10 cellular contexts compared by ENCODE assay signal in the genomic region with DNA sequence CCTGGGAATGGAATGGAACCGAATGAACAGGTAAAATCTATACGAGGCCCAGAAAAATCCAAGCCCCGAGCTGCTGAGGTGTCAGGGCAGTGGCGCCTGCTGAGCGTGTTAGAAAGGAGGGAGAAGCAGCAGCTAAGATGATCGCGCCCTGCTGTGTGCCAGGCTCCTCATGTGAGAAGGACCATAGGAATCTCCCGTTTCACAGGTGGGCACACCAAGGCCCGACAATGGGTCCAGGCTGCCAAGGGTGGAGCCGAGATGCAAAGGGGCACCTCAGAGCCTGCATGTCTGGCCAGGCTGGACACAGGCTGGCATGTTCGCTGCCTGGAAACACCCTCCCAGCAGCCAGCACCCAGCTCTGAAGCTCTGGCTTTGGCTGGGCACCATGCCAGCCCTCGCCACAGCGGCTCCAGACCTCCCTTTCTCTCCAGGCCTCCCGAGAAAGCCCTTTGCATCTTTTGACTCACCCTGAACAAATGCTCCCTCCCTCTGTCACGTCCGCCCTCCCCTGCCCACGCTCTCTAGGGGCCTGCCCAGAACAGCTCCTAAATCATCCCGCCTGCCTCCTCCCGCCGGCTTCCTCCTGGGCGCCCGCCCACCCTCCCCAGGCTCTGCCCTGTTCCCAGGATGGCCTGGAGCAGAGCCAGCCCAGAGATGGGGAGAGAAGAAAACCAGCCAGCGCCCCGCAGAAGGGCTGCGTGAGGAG.
DNase-seq lines count a peak whose midpoint lies in the region; ATAC-seq and TF ChIP-seq lines count a peak whose summit lies in the region.
"Had no signal": no experiment of that assay in that cellular context is flagged by ENCODE, and none has a peak within 500 bp of the region (broad histone marks: within the 10 kb centered on the region; RNA-seq: fewer than 3 reads in every experiment).

No MANE protein-coding gene starts in this region.

- ATAC-seq in stimulated activated naive CD8-positive, alpha-beta T cell treated with anti-CD3 and anti-CD28 coated beads, Interleukin-15, amount 100 ng/mL, for 72 hours = no peak
- ATAC-seq: T-helper 17 cell had no signal

- 32 to 43% (median 38%) methylated on average over 8 to 25 of the region's 25 CpGs for WGBS in adrenal gland, 4 donors
- WGBS in spleen, 5 donors = 37 to 48% (median 43%) methylated on average over 21 to 25 of the region's 25 CpGs

- H3K27me3 Mint-ChIP-seq in stimulated activated naive CD8-positive, alpha-beta T cell treated with anti-CD3 and anti-CD28 coated beads, Interleukin-15, amount 100 ng/mL, for 72 hours = no peaks in the 10 kb centered on the region
- H3K27me3 Mint-ChIP-seq: T-helper 17 cell had no signal

- H3K27me3 ChIP-seq in adrenal gland = no peaks in the 10 kb centered on the region
- peaks cover 0 to 3% (median 0%) of the 10 kb centered on the region in 7 donors for H3K27me3 ChIP-seq in spleen (replicated peaks in 1 of 7)

- H3K9me3 Mint-ChIP-seq in stimulated activated naive CD8-positive, alpha-beta T cell treated with anti-CD3 and anti-CD28 coated beads, Interleukin-15, amount 100 ng/mL, for 72 hours = no peaks in the 10 kb centered on the region

- H3K27ac Mint-ChIP-seq in stimulated activated naive CD8-positive, alpha-beta T cell treated with anti-CD3 and anti-CD28 coated beads, Interleukin-15, amount 100 ng/mL, for 72 hours = no peak overlapping the region
- H3K27ac Mint-ChIP-seq: T-helper 17 cell had no signal

- H3K36me3 ChIP-seq in adrenal gland (replicated peaks in 1 of 2) = no peaks in the 10 kb centered on the region
- H3K36me3 ChIP-seq in spleen = no peaks in the 10 kb centered on the region

- H3K9me3 ChIP-seq in adrenal gland (replicated peaks in 1 of 3) (no peaks in the 10 kb centered on the region), spleen (no peaks in the 10 kb centered on the region)

- peaks cover 33 to 54% of the 10 kb centered on the region in 2 donors for H3K4me1 ChIP-seq in adrenal gland (replicated peaks in 1 of 2)
- peaks cover 10 to 48% (median 31%) of the 10 kb centered on the region in 6 donors for H3K4me1 ChIP-seq in spleen

- TF ChIP-seq POLR2A in adrenal gland (IDR thresholded peaks at IDR 0.05) = no peak
- no peak for TF ChIP-seq POLR2A in spleen (IDR thresholded peaks at IDR 0.05)

- H3K27ac ChIP-seq in adrenal gland (peak overlapping the region in 4 of 5 donors; percentile 30 to 84 (median 53)), spleen (peak overlapping the region in 7 of 8 donors; percentile 40 to 67 (median 57))
- H3K27ac ChIP-seq: C4-2B had no signal

- intact Hi-C loops in adrenal gland (cut with DNase I) (loop anchor here in 1 of 2 donors (10.0 kb wide), 1 partner anchor 319 kb away; no protein-coding TSS in a partner anchor), spleen (cut with DNase I; ENCODE audit: low total_unique reads) (no loop called here)

- TF ChIP-seq CTCF in adrenal gland (IDR thresholded peaks at IDR 0.05) (no peak), spleen (IDR thresholded peaks at IDR 0.05 in 8 of 11, conservative IDR thresholded peaks at IDR 0.05 in 3 of 11) (no peak)

- H3K4me1 Mint-ChIP-seq in stimulated activated naive CD8-positive, alpha-beta T cell treated with anti-CD3 and anti-CD28 coated beads, Interleukin-15, amount 100 ng/mL, for 72 hours = peaks cover 6% of the 10 kb centered on the region
- H3K4me1 Mint-ChIP-seq: T-helper 17 cell had no signal

- DNase-seq in NCI-H187 (lab: John Stamatoyannopoulos, UW) (peak; percentile 4 to 26), NCI-H187 treated with DMSO at 0.1 percent for 48 hours (lab: John Stamatoyannopoulos, UW) (no peak), NCI-H1436 treated with DMSO at 0.1 percent for 48 hours (lab: John Stamatoyannopoulos, UW) (peak; percentile 66), adrenal gland (peak; percentile 78 to 97 (median 93)), hepatic stellate cell (ENCODE audit: low spot score) (peak; percentile 99), spleen (peak; percentile 71), putamen (ENCODE audit: low spot score) (no peak)
- no peak for DNase-seq in stimulated activated naive CD8-positive, alpha-beta T cell treated with anti-CD3 and anti-CD28 coated beads, Interleukin-15, amount 100 ng/mL, for 72 hours

- H3K4me3 Mint-ChIP-seq in stimulated activated naive CD8-positive, alpha-beta T cell treated with anti-CD3 and anti-CD28 coated beads, Interleukin-15, amount 100 ng/mL, for 72 hours = no peak overlapping the region
- H3K4me3 Mint-ChIP-seq: T-helper 17 cell had no signal

- no peak overlapping the region for H3K4me3 ChIP-seq in adrenal gland
- H3K4me3 ChIP-seq in spleen = no peak overlapping the region

Comparison
In these comparisons a context has a peak if more than half of its experiments do, and no peak if none do; other contexts are left out.
1. DNase-seq: peak in NCI-H187 (2 of 2), NCI-H1436 treated with DMSO at 0.1 percent for 48 hours (single experiment), adrenal gland (7 of 7), hepatic stellate cell (single experiment) and spleen (single experiment); none in NCI-H187 treated with DMSO at 0.1 percent for 48 hours (single experiment), putamen (single experiment) and stimulated activated naive CD8-positive, alpha-beta T cell treated with anti-CD3 and anti-CD28 coated beads, Interleukin-15, amount 100 ng/mL, for 72 hours (0 of 2).